Comparison of ENCODE assay signal across 1 cellular context in the genomic region with DNA sequence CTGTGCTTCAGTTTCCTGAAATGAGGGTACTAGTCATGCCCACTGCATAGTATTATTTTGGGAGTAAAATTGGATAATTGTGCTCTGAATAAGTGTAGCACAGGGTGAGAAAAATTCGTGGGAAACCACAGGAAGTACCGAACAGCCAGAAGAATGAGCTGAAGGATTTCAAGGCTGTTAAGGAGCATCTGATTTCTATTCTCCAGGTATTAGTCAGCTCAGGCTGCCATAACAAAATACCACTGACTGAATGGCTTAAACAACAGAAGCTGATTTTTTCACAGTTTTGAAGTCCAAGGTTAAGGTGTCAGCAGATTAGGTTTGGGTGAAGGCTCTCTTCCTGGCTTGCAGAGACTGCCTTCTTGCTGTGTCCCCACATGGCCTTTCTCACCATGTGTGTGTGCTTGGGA.
A peak's percentile ranks its signal among the peaks of the same experiment; 100 is the strongest.
TF ChIP-seq lines count a peak whose summit lies in the region.

No MANE protein-coding gene starts in this region.

TF ChIP-seq in K562, 482 proteins besides CTCF, POLR2A, EP300 and RAD21 (continued from another document):
- TF ChIP-seq ZNF239 (CRISPR knock-in tag; IDR thresholded peaks at IDR 0.05) (no peak), ZNF12 (CRISPR knock-in tag; IDR thresholded peaks at IDR 0.05) (peak; percentile 96), FOXP1 (CRISPR knock-in tag; IDR thresholded peaks at IDR 0.05) (no peak)
- TF ChIP-seq, protein P1, sequence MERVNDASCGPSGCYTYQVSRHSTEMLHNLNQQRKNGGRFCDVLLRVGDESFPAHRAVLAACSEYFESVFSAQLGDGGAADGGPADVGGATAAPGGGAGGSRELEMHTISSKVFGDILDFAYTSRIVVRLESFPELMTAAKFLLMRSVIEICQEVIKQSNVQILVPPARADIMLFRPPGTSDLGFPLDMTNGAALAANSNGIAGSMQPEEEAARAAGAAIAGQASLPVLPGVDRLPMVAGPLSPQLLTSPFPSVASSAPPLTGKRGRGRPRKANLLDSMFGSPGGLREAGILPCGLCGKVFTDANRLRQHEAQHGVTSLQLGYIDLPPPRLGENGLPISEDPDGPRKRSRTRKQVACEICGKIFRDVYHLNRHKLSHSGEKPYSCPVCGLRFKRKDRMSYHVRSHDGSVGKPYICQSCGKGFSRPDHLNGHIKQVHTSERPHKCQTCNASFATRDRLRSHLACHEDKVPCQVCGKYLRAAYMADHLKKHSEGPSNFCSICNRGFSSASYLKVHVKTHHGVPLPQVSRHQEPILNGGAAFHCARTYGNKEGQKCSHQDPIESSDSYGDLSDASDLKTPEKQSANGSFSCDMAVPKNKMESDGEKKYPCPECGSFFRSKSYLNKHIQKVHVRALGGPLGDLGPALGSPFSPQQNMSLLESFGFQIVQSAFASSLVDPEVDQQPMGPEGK (CRISPR knock-in tag; IDR thresholded peaks at IDR 0.05; ENCODE audit: borderline replicate concordance) = no peak
- TF ChIP-seq, protein P2, sequence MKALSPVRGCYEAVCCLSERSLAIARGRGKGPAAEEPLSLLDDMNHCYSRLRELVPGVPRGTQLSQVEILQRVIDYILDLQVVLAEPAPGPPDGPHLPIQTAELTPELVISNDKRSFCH (CRISPR knock-in tag; IDR thresholded peaks at IDR 0.05) = no peak
- TF ChIP-seq, protein P2 (tag; IDR thresholded peaks at IDR 0.05) = no peak
